8 cellular contexts compared by ENCODE assay signal in genomic region chr17:67818110-67819002, GRCh38. TPM values are rescaled to one million over a fixed set of nuclear protein-coding genes. Genes with fewer than 3 reads are reported as not detected.
DNase-seq lines count a peak whose midpoint lies in the region; ATAC-seq lines count a peak whose summit lies in the region.

No MANE protein-coding gene starts in this region.

- peak; percentile 73 for ATAC-seq in GM18519 (IDR thresholded peaks at IDR 0.05; ENCODE audit: low FRiP score, unreplicated experiment)
- ATAC-seq in GM21576 (IDR thresholded peaks at IDR 0.05; ENCODE audit: unreplicated experiment), result peak; percentile 70
- ATAC-seq in HG03439 (IDR thresholded peaks at IDR 0.05; ENCODE audit: unreplicated experiment), result peak; percentile 51

- DNase-seq in kidney tubule cell (ENCODE audit: low spot score) (peak; percentile 74), Kasumi-1 (lab: John Stamatoyannopoulos, UW) (no peak), H4 (ENCODE audit: low spot score) (no peak), NCI-H1105 treated with DMSO at 0.1 percent for 48 hours (lab: John Stamatoyannopoulos, UW) (no peak), globus pallidus (ENCODE audit: low spot score) (no peak)

RNA-seq across cellular contexts. Expression of gene BPTF, which starts 6.9 kb away (rescaled TPM):
- 14.1 and 23.4 TPM in 2 replicates for total RNA-seq in H4 (2014; rRNA removed; shearing (Covaris generic))
